Comparison of ENCODE assay signal across 26 cellular contexts in the genomic region with DNA sequence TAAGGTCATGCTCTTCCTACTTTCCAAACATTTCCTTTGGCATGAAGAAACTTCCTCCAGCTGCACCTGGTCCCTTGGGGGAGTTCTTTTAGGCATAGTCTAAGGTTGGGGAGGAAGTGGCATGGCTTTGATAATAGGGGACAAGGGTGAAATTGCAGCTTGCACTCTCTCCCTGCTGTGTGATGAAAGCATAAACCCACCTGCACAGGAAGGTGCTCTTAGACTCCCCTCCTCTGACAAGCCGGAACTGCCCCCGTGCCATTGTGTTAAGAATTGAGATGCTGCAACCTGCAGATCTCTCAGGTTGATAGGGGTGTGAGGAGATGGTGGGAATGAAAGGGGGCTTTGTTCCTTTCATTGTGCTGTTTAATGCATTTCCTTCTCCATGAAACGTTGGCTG. TPM values are rescaled to one million over a fixed set of nuclear protein-coding genes. Genes with fewer than 3 reads are reported as not detected.
"Had no signal": no experiment of that assay in that cellular context is flagged by ENCODE, and none has a peak within 500 bp of the region (broad histone marks: within the 10 kb centered on the region; RNA-seq: fewer than 3 reads in every experiment).

No MANE protein-coding gene starts in this region.

- H3K9me3 ChIP-seq: colonic mucosa, esophagus muscularis mucosa, gastroesophageal sphincter, heart left ventricle, lower lobe of right lung, mucosa of descending colon had no signal

- DNase-seq: colonic mucosa; cortex of kidney; dorsolateral prefrontal cortex; effector CD4-positive, alpha-beta T cell; effector memory CD4-positive, alpha-beta T cell; foreskin keratinocyte; heart left ventricle; hypothalamus; immature natural killer cell; islet precursor cell; kidney; kidney glomerular epithelial cell; left colon; left ventricle myocardium superior; lower lobe of right lung; mesenchymal stem cell; mucosa of descending colon; naive B cell; naive thymus-derived CD8-positive, alpha-beta T cell had no signal

- H3K4me3 ChIP-seq: colonic mucosa, dorsolateral prefrontal cortex, esophagus muscularis mucosa, gastroesophageal sphincter, heart left ventricle, hepatocyte, lower lobe of right lung, mucosa of descending colon had no signal

- H3K36me3 ChIP-seq: colonic mucosa, esophagus muscularis mucosa, gastroesophageal sphincter, heart left ventricle, lower lobe of right lung had no signal

- H3K4me2 ChIP-seq: hepatocyte had no signal

- H3K4me1 ChIP-seq: colonic mucosa, esophagus muscularis mucosa, foreskin keratinocyte, gastroesophageal sphincter, lower lobe of right lung had no signal

- H3K27me3 ChIP-seq: colonic mucosa, esophagus muscularis mucosa, heart left ventricle had no signal

- H3K27ac ChIP-seq: colonic mucosa, dorsolateral prefrontal cortex, esophagus muscularis mucosa, foreskin keratinocyte, gastroesophageal sphincter, heart left ventricle, hepatocyte, lower lobe of right lung had no signal

RNA-seq across cellular contexts. Expression of a gene that starts 13.9 kb away (rescaled TPM):
- total RNA-seq: foreskin keratinocyte; left lobe of liver; lung microvascular endothelial cell; mesothelial cell of epicardium; myocyte; naive thymus-derived CD8-positive, alpha-beta T cell had no signal
- polyA plus RNA-seq: immature natural killer cell; naive thymus-derived CD8-positive, alpha-beta T cell had no signal
